ENCODE assay signal across 8 cellular contexts in genomic region chr12:122836027-122836921, GRCh38. TPM values are rescaled to one million over a fixed set of nuclear protein-coding genes. Genes with fewer than 3 reads are reported as not detected.
DNase-seq lines count a peak whose midpoint lies in the region; ATAC-seq, FAIRE-seq and TF ChIP-seq lines count a peak whose summit lies in the region.

No MANE protein-coding gene starts in this region.

- H3K27me3 Mint-ChIP-seq in WTC11 (ENCODE audit: low read depth): peaks cover 53% of the 10 kb centered on the region

- no peak for TF ChIP-seq POLR2A in GM12892 (IDR thresholded peaks at IDR 0.05; ENCODE audit: low read depth, low read length)

- H3K4me3 ChIP-seq in KMS-11 (IDR thresholded peaks at IDR 0.05; ENCODE audit: insufficient read depth, low read depth, low read length) (no peak overlapping the region), duodenal mucosa (ENCODE audit: low read depth in 1 of 2, low read length in 2 of 2) (peak overlapping the region; percentile 78 to 86), lung (peak overlapping the region; percentile 36)

- peak overlapping the region; percentile 87 for H3K4me3 Mint-ChIP-seq in WTC11

- H3K4me2 ChIP-seq in KMS-11: peak overlapping the region; percentile 70

- H3K27me3 ChIP-seq in KMS-11 (ENCODE audit: insufficient read depth, low read depth) (no peaks in the 10 kb centered on the region), duodenal mucosa (ENCODE audit: control insufficient read depth in 1 of 2, insufficient read depth in 2 of 2, low read length in 2 of 2) (no peaks in the 10 kb centered on the region), lung (ENCODE audit: control insufficient read depth, insufficient read depth) (no peaks in the 10 kb centered on the region)

- CTCF ChIA-PET in WTC11 (lab: Charles Lee): interaction anchor here (1.0 to 2.8 kb wide), 3 partner anchors 25 to 42 kb away, joined by 4 to 10 read pairs (median 6); no protein-coding TSS in a partner anchor

- POLR2A ChIA-PET in WTC11 (lab: Charles Lee): interaction anchor here (0.7 kb wide), 1 partner anchor 65 kb away, joined by 6 read pairs; no protein-coding TSS in a partner anchor

- no peaks in the 10 kb centered on the region for H3K79me2 ChIP-seq in KMS-11 (ENCODE audit: insufficient read depth, low read depth)

- H3K36me3 ChIP-seq in KMS-11 (ENCODE audit: insufficient read depth) (no peaks in the 10 kb centered on the region), duodenal mucosa (ENCODE audit: control insufficient read depth in 1 of 2, insufficient read depth in 2 of 2, low read length in 2 of 2) (peaks cover 0 to 16% of the 10 kb centered on the region in 2 donors), lung (ENCODE audit: control insufficient read depth in 2 of 2, insufficient read depth in 2 of 2, low read length in 2 of 2) (no peaks in the 10 kb centered on the region)

- no peak for ATAC-seq in WTC11
- peak; percentile 30 for ATAC-seq in lung (ENCODE audit: insufficient read depth, low FRiP score)
- ATAC-seq in stimulated activated naive CD8-positive, alpha-beta T cell treated with anti-CD3 and anti-CD28 coated beads, Interleukin-15, Interleukin-2, amounts not matched to agents 100 U/mL and 50 U/mL, for 24 hours: peak; percentile 75

- H3K4me1 ChIP-seq in KMS-11 (ENCODE audit: low read depth, poor library complexity, severe bottlenecking) (peaks cover 10% of the 10 kb centered on the region), duodenal mucosa (ENCODE audit: control insufficient read depth in 1 of 2, insufficient read depth in 2 of 2, low read length in 2 of 2) (peaks cover 37 to 51% of the 10 kb centered on the region in 2 donors), lung (ENCODE audit: control insufficient read depth in 2 of 2, insufficient read depth in 2 of 2, low read length in 2 of 2) (peaks cover 0 to 15% of the 10 kb centered on the region in 2 donors)

- TF ChIP-seq CTCF in 22Rv1 (IDR thresholded peaks at IDR 0.05) (no peak), KMS-11 (conservative IDR thresholded peaks at IDR 0.05; ENCODE audit: low read depth, low read length) (no peak), WTC11 (IDR thresholded peaks at IDR 0.05) (no peak), lung (IDR thresholded peaks at IDR 0.05; ENCODE audit: control extremely low read depth, extremely low read depth) (no peak)

- no peak overlapping the region for H3K27ac Mint-ChIP-seq in WTC11

- H3K9ac ChIP-seq in KMS-11 (peak overlapping the region; percentile 9; the same call in 1 of the 2 replicates), duodenal mucosa (ENCODE audit: low read depth in 1 of 2, low read length in 2 of 2) (peak overlapping the region; percentile 56 to 80)

- H3K9me3 Mint-ChIP-seq in WTC11: no peaks in the 10 kb centered on the region; the same call in 1 of the 2 replicates

- WGBS in lung, 2 donors: 0 to 1% methylated on average over 42 of the region's 42 CpGs

- peak overlapping the region; percentile 42; the same call in 1 of the 2 replicates for H2AFZ ChIP-seq in KMS-11 (ENCODE audit: low read depth)

- no peaks in the 10 kb centered on the region for H4K20me1 ChIP-seq in KMS-11 (ENCODE audit: insufficient read depth)

- peaks cover 33% of the 10 kb centered on the region for H3K4me1 Mint-ChIP-seq in WTC11

- DNase-seq in GM12892 (ENCODE audit: insufficient read length) (peak; percentile 56), WTC11 (ENCODE audit: low spot score) (no peak), lung (ENCODE audit: low spot score) (no peak), NCI-H2081 treated with DMSO at 0.1 percent for 48 hours (lab: John Stamatoyannopoulos, UW) (no peak)
- peak; percentile 56 for DNase-seq in stimulated activated naive CD8-positive, alpha-beta T cell treated with anti-CD3 and anti-CD28 coated beads, Interleukin-15, Interleukin-2, amounts not matched to agents 100 U/mL and 50 U/mL, for 24 hours

- H3K27ac ChIP-seq in 22Rv1 (peak overlapping the region; percentile 84), KMS-11 (no peak overlapping the region), duodenal mucosa (ENCODE audit: low read depth, low read length) (peak overlapping the region; percentile 60), lung (ENCODE audit: low read depth in 1 of 2, low read length in 1 of 2) (peak overlapping the region; percentile 58 to 78)

- H3K9me3 ChIP-seq in duodenal mucosa (ENCODE audit: control insufficient read depth in 1 of 2, low read length in 2 of 2) (no peaks in the 10 kb centered on the region), lung (ENCODE audit: control insufficient read depth in 2 of 2, insufficient read depth in 1 of 2, low read length in 1 of 2) (no peaks in the 10 kb centered on the region)

- peak; percentile 33 for FAIRE-seq in GM12892 (lab: Jason Lieb, UNC)

- H3K36me3 Mint-ChIP-seq in WTC11: peaks cover 3% of the 10 kb centered on the region; the same call in 1 of the 2 replicates

TF ChIP-seq in WTC11, 78 proteins besides CTCF, POLR2A, EP300 and RAD21 (continues in another document):
- TF ChIP-seq AFF4 (CRISPR knock-in tag; IDR thresholded peaks at IDR 0.05; ENCODE audit: borderline replicate concordance) (no peak), ELF4 (CRISPR knock-in tag; IDR thresholded peaks at IDR 0.05; ENCODE audit: low read depth) (no peak), ZNF416 (CRISPR knock-in tag; IDR thresholded peaks at IDR 0.05) (no peak), ERG (CRISPR knock-in tag; IDR thresholded peaks at IDR 0.05) (no peak), TEAD1 (CRISPR knock-in tag; IDR thresholded peaks at IDR 0.05) (no peak)
- TF ChIP-seq, protein P1, sequence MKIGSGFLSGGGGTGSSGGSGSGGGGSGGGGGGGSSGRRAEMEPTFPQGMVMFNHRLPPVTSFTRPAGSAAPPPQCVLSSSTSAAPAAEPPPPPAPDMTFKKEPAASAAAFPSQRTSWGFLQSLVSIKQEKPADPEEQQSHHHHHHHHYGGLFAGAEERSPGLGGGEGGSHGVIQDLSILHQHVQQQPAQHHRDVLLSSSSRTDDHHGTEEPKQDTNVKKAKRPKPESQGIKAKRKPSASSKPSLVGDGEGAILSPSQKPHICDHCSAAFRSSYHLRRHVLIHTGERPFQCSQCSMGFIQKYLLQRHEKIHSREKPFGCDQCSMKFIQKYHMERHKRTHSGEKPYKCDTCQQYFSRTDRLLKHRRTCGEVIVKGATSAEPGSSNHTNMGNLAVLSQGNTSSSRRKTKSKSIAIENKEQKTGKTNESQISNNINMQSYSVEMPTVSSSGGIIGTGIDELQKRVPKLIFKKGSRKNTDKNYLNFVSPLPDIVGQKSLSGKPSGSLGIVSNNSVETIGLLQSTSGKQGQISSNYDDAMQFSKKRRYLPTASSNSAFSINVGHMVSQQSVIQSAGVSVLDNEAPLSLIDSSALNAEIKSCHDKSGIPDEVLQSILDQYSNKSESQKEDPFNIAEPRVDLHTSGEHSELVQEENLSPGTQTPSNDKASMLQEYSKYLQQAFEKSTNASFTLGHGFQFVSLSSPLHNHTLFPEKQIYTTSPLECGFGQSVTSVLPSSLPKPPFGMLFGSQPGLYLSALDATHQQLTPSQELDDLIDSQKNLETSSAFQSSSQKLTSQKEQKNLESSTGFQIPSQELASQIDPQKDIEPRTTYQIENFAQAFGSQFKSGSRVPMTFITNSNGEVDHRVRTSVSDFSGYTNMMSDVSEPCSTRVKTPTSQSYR (CRISPR knock-in tag; IDR thresholded peaks at IDR 0.05): no peak

RNA-seq across cellular contexts. Expression of gene HIP1R, which starts 1.0 kb away (rescaled TPM):
- polyA plus RNA-seq in GM12892 (2012; ENCODE audit: missing spikeins): 4.4 TPM
- 22.8 to 45.2 TPM (median 26.8 TPM) in 3 replicates for total RNA-seq in WTC11 (2021)
- 10 to 100 TPM; 33.8 to 56.3 TPM for total RNA-seq in lung
- 10 to 100 TPM; 34.5 to 36.3 TPM for polyA plus RNA-seq in lung

RNA-seq across cellular contexts. Expression of gene VPS37B, which starts 59.6 kb away (rescaled TPM):
- 5.5 TPM for polyA plus RNA-seq in GM12892 (2012; ENCODE audit: missing spikeins)
- total RNA-seq in WTC11 (2021) (10.4 to 18.1 TPM (median 11.4 TPM) in 3 replicates), lung (10 to 100 TPM; 43.1 to 44.1 TPM)
- 10 to 100 TPM; 31.0 to 41.5 TPM for polyA plus RNA-seq in lung

Comparison
In these comparisons a context has a peak if more than half of its experiments do, and no peak if none do; other contexts are left out.
1. DNase-seq: peak in GM12892 (single experiment) and stimulated activated naive CD8-positive, alpha-beta T cell treated with anti-CD3 and anti-CD28 coated beads, Interleukin-15, Interleukin-2, amounts not matched to agents 100 U/mL and 50 U/mL, for 24 hours (single experiment); none in WTC11 (single experiment), lung (single experiment) and NCI-H2081 treated with DMSO at 0.1 percent for 48 hours (single experiment).